Comparison of ENCODE assay signal across 9 cellular contexts in the genomic region with DNA sequence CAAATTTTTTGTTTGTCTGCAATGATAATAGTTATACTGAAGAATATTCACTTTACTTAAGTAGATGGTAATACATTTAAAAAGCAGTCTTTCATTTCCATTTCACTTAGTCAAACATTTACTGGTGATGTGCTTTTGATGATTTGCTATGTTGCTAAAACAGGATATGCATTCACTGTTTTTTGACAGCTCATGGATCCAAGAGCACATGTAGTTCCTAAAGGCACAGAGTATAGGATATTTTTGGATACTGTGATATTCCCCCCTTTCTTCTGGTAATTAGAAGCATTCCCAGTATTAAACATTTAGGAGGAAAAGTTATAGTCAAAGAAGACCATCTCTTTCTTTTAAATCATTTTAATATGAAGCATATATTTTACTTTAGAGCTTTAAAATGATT.
"Had no signal": no experiment of that assay in that cellular context is flagged by ENCODE, and none has a peak within 500 bp of the region (broad histone marks: within the 10 kb centered on the region; RNA-seq: fewer than 3 reads in every experiment).

No MANE protein-coding gene starts in this region.

- H3K36me3 ChIP-seq: colonic mucosa, pancreas had no signal

- ATAC-seq: pancreas had no signal

- H3K9me3 ChIP-seq: colonic mucosa, pancreas had no signal

- H3K4me3 ChIP-seq: colonic mucosa, pancreas had no signal

- DNase-seq: activated CD4-positive, CD25-positive, alpha-beta regulatory T cell treated with anti-CD3 and anti-CD28 coated beads, Interleukin-2, amount 50 U/mL, for 72 hours; activated gamma-delta T cell; colonic mucosa; foreskin melanocyte; pancreas; stimulated activated naive CD4-positive, alpha-beta T cell; T-helper 9 cell had no signal

- H3K27ac ChIP-seq: colonic mucosa, pancreas had no signal

- H3K27me3 ChIP-seq: colonic mucosa, pancreas had no signal

- FAIRE-seq: keratinocyte, pancreas, urothelium cell line had no signal
